In genomic region chr3:124008321-124008720, GRCh38 we compare ENCODE assay signal across 13 cellular contexts. TPM values are rescaled to one million over a fixed set of nuclear protein-coding genes. Genes with fewer than 3 reads are reported as not detected.
"Had no signal": no experiment of that assay in that cellular context is flagged by ENCODE, and none has a peak within 500 bp of the region (broad histone marks: within the 10 kb centered on the region; RNA-seq: fewer than 3 reads in every experiment).

No MANE protein-coding gene starts in this region.

RNA-seq across cellular contexts. Expression of gene ROPN1, which starts 16.4 kb away (rescaled TPM):
- total RNA-seq: activated B cell treated with CpG ODN at 0.5 μM for 24 hours; activated CD8-positive, alpha-beta T cell treated with anti-CD3 and anti-CD28 coated beads for 36 hours; activated T-cell treated with anti-CD3 and anti-CD28 coated beads, Interleukin-2, amount 50 U/mL, for 4 hours; activated T-helper 17 cell treated with anti-CD3 and anti-CD28 coated beads, Interleukin-2, amount 50 U/mL, for 72 hours; body of pancreas; cardiac muscle cell; dermis microvascular lymphatic vessel endothelial cell; endothelial cell of umbilical vein; fibroblast of lung; glomerular endothelial cell; T-helper 17 cell had no signal
- polyA plus RNA-seq: adipose tissue, cardiac muscle cell, endothelial cell of umbilical vein, esophagus, fibroblast of lung had no signal
